Comparison of ENCODE assay signal across 8 cellular contexts in the genomic region with DNA sequence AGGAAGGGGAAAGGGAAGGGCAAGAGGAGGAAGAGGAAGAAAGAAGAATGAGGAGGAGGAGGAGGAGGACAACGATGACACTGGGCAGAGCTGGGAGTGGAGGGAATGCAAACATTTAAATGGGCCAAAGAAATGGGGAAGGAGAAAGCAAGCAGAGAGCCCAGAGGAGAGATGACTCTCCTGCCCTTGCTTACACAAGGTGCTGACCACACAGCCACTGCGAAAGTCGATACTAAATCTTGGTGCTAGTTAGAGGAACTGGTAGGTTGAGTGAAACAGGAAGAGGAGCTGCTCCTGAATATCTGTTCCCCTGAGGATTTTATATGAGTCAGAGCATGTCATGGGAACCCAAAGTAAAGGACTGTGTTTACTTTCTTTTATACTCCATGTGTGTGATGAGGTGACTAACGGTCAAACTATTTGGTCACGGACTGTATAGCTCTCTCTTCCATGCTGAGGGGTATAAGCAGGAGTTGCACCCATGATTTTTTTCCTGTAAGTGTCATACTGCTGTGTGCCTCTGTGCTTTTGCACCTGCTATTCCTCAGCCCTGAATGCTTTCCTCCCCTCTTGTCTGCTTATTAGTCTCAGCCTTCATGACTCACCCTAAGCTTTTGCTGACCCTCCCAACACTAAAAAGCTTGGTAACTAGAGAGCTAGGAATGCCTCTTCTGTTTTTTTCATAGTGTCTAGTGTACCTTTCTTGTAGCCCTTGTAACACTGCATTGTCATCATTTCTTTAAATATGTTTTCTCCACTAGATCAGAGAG. TPM values are rescaled to one million over a fixed set of nuclear protein-coding genes. Genes with fewer than 3 reads are reported as not detected.
A peak's percentile ranks its signal among the peaks of the same experiment; 100 is the strongest.
DNase-seq lines count a peak whose midpoint lies in the region; ATAC-seq and TF ChIP-seq lines count a peak whose summit lies in the region.

No MANE protein-coding gene starts in this region.

- peaks cover 32% of the 10 kb centered on the region for H3K4me1 Mint-ChIP-seq in neural progenitor cell

- H4K20me1 ChIP-seq in OCI-LY7 (ENCODE audit: insufficient read depth, low read length): no peaks in the 10 kb centered on the region
- H4K20me1 ChIP-seq in neural progenitor cell (ENCODE audit: low read depth): no peaks in the 10 kb centered on the region

- H3K4me2 ChIP-seq in OCI-LY7 (ENCODE audit: low read length): peak overlapping the region; percentile 43
- H3K4me2 ChIP-seq in neural progenitor cell: peak overlapping the region; percentile 51

- H3K9me3 ChIP-seq in OCI-LY7 (ENCODE audit: low read length) (no peaks in the 10 kb centered on the region), neural progenitor cell (ENCODE audit: low read depth) (no peaks in the 10 kb centered on the region)

- no peaks in the 10 kb centered on the region for H3K79me2 ChIP-seq in OCI-LY7 (ENCODE audit: insufficient read depth, low read depth, low read length)
- no peaks in the 10 kb centered on the region for H3K79me2 ChIP-seq in neural progenitor cell (ENCODE audit: low read depth)

- H3K9ac ChIP-seq in neural progenitor cell: no peak overlapping the region

- H3K4me3 Mint-ChIP-seq in neural progenitor cell: no peak overlapping the region

- H2AFZ ChIP-seq in OCI-LY7 (ENCODE audit: low read length) (peak overlapping the region; percentile 79), neural progenitor cell (replicated peaks) (no peak overlapping the region)

- DNase-seq in DMS53 treated with DMSO at 0.1 percent for 48 hours (lab: John Stamatoyannopoulos, UW; ENCODE audit: unreplicated experiment) (peak; percentile 98), OCI-LY7 (ENCODE audit: low spot score) (no peak), dermis microvascular lymphatic vessel endothelial cell (ENCODE audit: low read depth in 2 of 2) (peak; percentile 43 to 85), neural progenitor cell (ENCODE audit: low spot score) (peak; percentile 16), iPS-NIHi11 (ENCODE audit: low spot score) (no peak), T-helper 2 cell (no peak)

- H3K9me3 Mint-ChIP-seq in neural progenitor cell: no peaks in the 10 kb centered on the region

- no peaks in the 10 kb centered on the region for H3K36me3 Mint-ChIP-seq in neural progenitor cell

- H3K27ac Mint-ChIP-seq in neural progenitor cell: peak overlapping the region; percentile 18

- H3K9me2 ChIP-seq in OCI-LY7 (ENCODE audit: insufficient read depth, low read length): no peaks in the 10 kb centered on the region

- CTCF ChIA-PET in OCI-LY7 (lab: Charles Lee; ENCODE audit: unreplicated experiment): interaction anchor here (0.6 to 0.8 kb wide), 2 partner anchors 40 to 1082 kb away, joined by 3 to 4 read pairs; no protein-coding TSS in a partner anchor

- peak; percentile 94 for ATAC-seq in GM19438 (IDR thresholded peaks at IDR 0.05; ENCODE audit: low read depth, unreplicated experiment)
- ATAC-seq in HG03378 (IDR thresholded peaks at IDR 0.05; ENCODE audit: unreplicated experiment): peak; percentile 93

- H3K4me1 ChIP-seq in OCI-LY7 (ENCODE audit: insufficient read depth, low read length, poor library complexity, severe bottlenecking) (peaks cover 36% of the 10 kb centered on the region), neural progenitor cell (peaks cover 13% of the 10 kb centered on the region)

- H3K4me3 ChIP-seq in OCI-LY7 (ENCODE audit: low read depth, low read length, poor library complexity, severe bottlenecking) (no peak overlapping the region), neural progenitor cell (no peak overlapping the region)

- intact Hi-C loops in OCI-LY7 (cut with micrococcal nuclease; ENCODE audit: unreplicated experiment): no loop called here

- peaks cover 12% of the 10 kb centered on the region for H3F3A ChIP-seq in neural progenitor cell (ENCODE audit: low read depth)

- TF ChIP-seq CTCF in OCI-LY7 (conservative IDR thresholded peaks at IDR 0.05; ENCODE audit: low read length): no peak
- no peak for TF ChIP-seq CTCF in neural progenitor cell (IDR thresholded peaks at IDR 0.05)

- H3K27me3 Mint-ChIP-seq in neural progenitor cell (ENCODE audit: insufficient read depth, low read depth): peaks cover 2% of the 10 kb centered on the region

- H3K36me3 ChIP-seq in OCI-LY7 (ENCODE audit: insufficient read depth, low read length): no peaks in the 10 kb centered on the region
- H3K36me3 ChIP-seq in neural progenitor cell: no peaks in the 10 kb centered on the region

- BruUV-seq in OCI-LY7 (replicated peaks; lab: Mats Ljungman, UMichigan): no TSS peak

- POLR2A ChIA-PET in OCI-LY7 (lab: Charles Lee): interaction anchor here (0.7 to 2.2 kb wide), 15 partner anchors 10 to 69 kb away, joined by 3 to 11 read pairs (median 4); a partner anchor contains a TSS

- no peak overlapping the region for H3K27ac ChIP-seq in OCI-LY7 (ENCODE audit: low read depth, low read length, poor library complexity, severe bottlenecking)
- H3K27ac ChIP-seq in neural progenitor cell: no peak overlapping the region

- H3K27me3 ChIP-seq in neural progenitor cell: no peaks in the 10 kb centered on the region

RNA-seq across cellular contexts. Expression of a gene that starts 9.5 kb away (rescaled TPM):
- total RNA-seq in OCI-LY7 (2014; rRNA removed; shearing (Covaris generic)): 5.4 and 5.5 TPM in 2 replicates
- total RNA-seq in OCI-LY7 (2022) (6.2 and 7.8 TPM in 2 replicates), dermis microvascular lymphatic vessel endothelial cell (10.7 and 15.6 TPM in 2 replicates), neural progenitor cell (ENCODE audit: low replicate concordance) (16.9 and 17.7 TPM in 2 replicates)

Comparison
In these comparisons a context has a peak if more than half of its experiments do, and no peak if none do; other contexts are left out.
1. DNase-seq: peak in DMS53 treated with DMSO at 0.1 percent for 48 hours (single experiment), dermis microvascular lymphatic vessel endothelial cell (2 of 2) and neural progenitor cell (single experiment); none in OCI-LY7 (single experiment), iPS-NIHi11 (single experiment) and T-helper 2 cell (0 of 5).